In genomic region chr11:76379811-76380160, GRCh38 we compare ENCODE assay signal across 1 cellular context.
TF ChIP-seq lines count a peak whose summit lies in the region.

No MANE protein-coding gene starts in this region.

TF ChIP-seq in GM12878, 131 proteins besides CTCF, POLR2A, EP300 and RAD21 (continued from another document):
- TF ChIP-seq CUX1 (IDR thresholded peaks at IDR 0.05; ENCODE audit: insufficient replicate concordance, low read depth, low read length) (no peak), ELK1 (IDR thresholded peaks at IDR 0.05; ENCODE audit: low read depth, low read length) (no peak), FOS (IDR thresholded peaks at IDR 0.05; ENCODE audit: borderline replicate concordance, extremely low read depth, insufficient read length) (no peak), ATF3 (IDR thresholded peaks at IDR 0.05; ENCODE audit: borderline replicate concordance, extremely low read depth, low read depth, low read length) (no peak), CBX5 (IDR thresholded peaks at IDR 0.05; ENCODE audit: low read depth) (no peak), ZNF687 (IDR thresholded peaks at IDR 0.05) (no peak)
